Comparison of ENCODE assay signal across 1 cellular context in genomic region chr19:8366121-8366581, GRCh38.
TF ChIP-seq lines count a peak whose summit lies in the region.

No MANE protein-coding gene starts in this region.

TF ChIP-seq in K562, 482 proteins besides CTCF, POLR2A, EP300 and RAD21:
- TF ChIP-seq NR2F6 (CRISPR knock-in tag; IDR thresholded peaks at IDR 0.05) (no peak), STAT6 (CRISPR knock-in tag; IDR thresholded peaks at IDR 0.05) (no peak), ZNF263 (CRISPR knock-in tag; IDR thresholded peaks at IDR 0.05; ENCODE audit: borderline replicate concordance) (peak; percentile 55; the same call in 1 of the 2 replicates), GTF2F1 (IDR thresholded peaks at IDR 0.05; ENCODE audit: low read depth, low read length) (no peak), ZNF696 (CRISPR knock-in tag; conservative IDR thresholded peaks at IDR 0.05) (no peak)
